Comparison of ENCODE assay signal across 17 cellular contexts in genomic region chr18:39863916-39864315, GRCh38.
"Had no signal": no experiment of that assay in that cellular context is flagged by ENCODE, and none has a peak within 500 bp of the region (broad histone marks: within the 10 kb centered on the region; RNA-seq: fewer than 3 reads in every experiment).

No MANE protein-coding gene starts in this region.

- DNase-seq: activated CD4-positive, alpha-beta T cell treated with anti-CD3 and anti-CD28 coated beads for 36 hours; activated CD4-positive, alpha-beta T cell treated with anti-CD3 and anti-CD28 coated beads, Interleukin-2, amount 50 U/mL, for 1 hour; activated CD8-positive, alpha-beta memory T cell treated with anti-CD3 and anti-CD28 coated beads, Interleukin-2, amount 50 U/mL, for 4 hours; activated CD8-positive, alpha-beta T cell treated with anti-CD3 and anti-CD28 coated beads for 36 hours; aorta; IMR-90; KBM-7; MV-4-11; NCI-H1092 treated with DMSO at 0.1 percent for 48 hours; NCI-H1436; NCI-H1694 treated with DMSO at 0.1 percent for 48 hours; NCI-H2029 treated with DMSO at 0.1 percent for 48 hours; NCI-H524 treated with DMSO at 0.1 percent for 48 hours; NCI-H748 treated with DMSO at 0.1 percent for 48 hours; SK-N-SH; T-helper 1 cell; WERI-Rb-1 had no signal
